9 cellular contexts compared by ENCODE assay signal in genomic region chr9:677461-678097, GRCh38.
DNase-seq lines count a peak whose midpoint lies in the region; ATAC-seq and TF ChIP-seq lines count a peak whose summit lies in the region.
"Had no signal": no experiment of that assay in that cellular context is flagged by ENCODE, and none has a peak within 500 bp of the region (broad histone marks: within the 10 kb centered on the region; RNA-seq: fewer than 3 reads in every experiment).

No MANE protein-coding gene starts in this region.

- H3K9me3 Mint-ChIP-seq in Caco-2 (ENCODE audit: unreplicated experiment), result no peaks in the 10 kb centered on the region

- peak overlapping the region; percentile 20 for H3K4me3 Mint-ChIP-seq in Caco-2 (ENCODE audit: unreplicated experiment)

- H3K27ac ChIP-seq in SJSA1 (no peak overlapping the region), fibroblast of lung (ENCODE audit: insufficient read depth, low read length) (peak overlapping the region; percentile 45), sigmoid colon (peak overlapping the region; percentile 74 to 83 (median 76))

- no peak overlapping the region for H3K4me3 ChIP-seq in Caco-2 (ENCODE audit: low read depth, low read length)
- H3K4me3 ChIP-seq in SJSA1, result peak overlapping the region; percentile 25
- peak overlapping the region; percentile 3 to 59 (median 31) for H3K4me3 ChIP-seq in fibroblast of lung (replicated peaks in 1 of 4; ENCODE audit: control extremely low read depth in 1 of 4, insufficient read depth in 1 of 4, low read depth in 3 of 4, low read length in 4 of 4)
- H3K4me3 ChIP-seq in sigmoid colon, result peak overlapping the region; percentile 31 to 50 (median 45)

- no peak for DNase-seq in Caco-2
- DNase-seq in SJSA1 (ENCODE audit: low read depth in 1 of 2, low spot score in 2 of 2), result no peak
- peak; percentile 27 to 65 for DNase-seq in fibroblast of lung (ENCODE audit: low read depth in 2 of 2)
- no peak for DNase-seq in sigmoid colon
- DNase-seq in NCI-H446 (lab: John Stamatoyannopoulos, UW), result no peak
- DNase-seq in activated CD4-positive, alpha-beta T cell treated with anti-CD3 and anti-CD28 coated beads, Interleukin-2, amount 50 U/mL, for 1 hour, result no peak
- DNase-seq in NCI-H2171 (lab: John Stamatoyannopoulos, UW), result no peak
- DNase-seq: stimulated activated CD4-positive, alpha-beta T cell treated with anti-CD3 and anti-CD28 coated beads, Interleukin-15, amount 100 ng/mL, for 24 hours had no signal

- CTCF ChIA-PET in Caco-2 (lab: Charles Lee), result no interaction called here

- POLR2A ChIA-PET in Caco-2 (lab: Charles Lee), result no interaction called here

- no peak overlapping the region for H3K27ac Mint-ChIP-seq in Caco-2 (ENCODE audit: unreplicated experiment)

- H4K20me1 ChIP-seq in fibroblast of lung (ENCODE audit: control insufficient read depth, extremely low read depth, insufficient read depth, low read length), result no peaks in the 10 kb centered on the region

- no peaks in the 10 kb centered on the region for H3K27me3 Mint-ChIP-seq in Caco-2 (ENCODE audit: insufficient read depth, unreplicated experiment)

- no TSS peak for BruUV-seq in Caco-2 (replicated peaks; lab: Mats Ljungman, UMichigan)

- no peaks in the 10 kb centered on the region for H3K27me3 ChIP-seq in Caco-2 (replicated peaks; ENCODE audit: control insufficient read depth, insufficient read depth, low read length)
- H3K27me3 ChIP-seq in SJSA1 (replicated peaks), result no peaks in the 10 kb centered on the region
- no peaks in the 10 kb centered on the region for H3K27me3 ChIP-seq in fibroblast of lung (ENCODE audit: control insufficient read depth, insufficient read depth, low read length)
- H3K27me3 ChIP-seq in sigmoid colon, result no peaks in the 10 kb centered on the region

- peak in 1 of 2 donors; percentile 31 for TF ChIP-seq POLR2A in sigmoid colon (IDR thresholded peaks at IDR 0.05)

- peaks cover 12% of the 10 kb centered on the region for H3K36me3 Mint-ChIP-seq in Caco-2 (ENCODE audit: insufficient read depth, unreplicated experiment)

- peak overlapping the region; percentile 86 for H2AFZ ChIP-seq in fibroblast of lung (ENCODE audit: low read length)

- H3K36me3 ChIP-seq in Caco-2 (ENCODE audit: control insufficient read depth, insufficient read depth, low read length) (no peaks in the 10 kb centered on the region), SJSA1 (no peaks in the 10 kb centered on the region), fibroblast of lung (ENCODE audit: control insufficient read depth, insufficient read depth, low read length) (no peaks in the 10 kb centered on the region), sigmoid colon (no peaks in the 10 kb centered on the region)

- peaks cover 60% of the 10 kb centered on the region for H3K4me1 ChIP-seq in Caco-2
- 0 out of 2 replicates have a peak, but pooled peaks cover 5% of the 10 kb centered on the region for H3K4me1 ChIP-seq in SJSA1 (replicated peaks)
- no peaks in the 10 kb centered on the region for H3K4me1 ChIP-seq in fibroblast of lung (ENCODE audit: control insufficient read depth, extremely low read depth, insufficient read depth, low read length)
- H3K4me1 ChIP-seq in sigmoid colon, result peaks cover 0 to 31% (median 22%) of the 10 kb centered on the region in 4 donors

- intact Hi-C loops in Caco-2 (cut with micrococcal nuclease; ENCODE audit: unreplicated experiment), result no loop called here
- intact Hi-C loops in sigmoid colon (cut with DNase I), result no loop called here

- TF ChIP-seq CTCF in Caco-2 (IDR thresholded peaks at IDR 0.05; ENCODE audit: insufficient read depth in 1 of 2, low read depth in 1 of 2, low read length in 1 of 2, severe bottlenecking in 1 of 2, unreplicated experiment in 1 of 2) (no peak), fibroblast of lung (conservative IDR thresholded peaks at IDR 0.05 in 1 of 2, IDR thresholded peaks at IDR 0.05 in 1 of 2; ENCODE audit: low read depth in 1 of 2, low read length in 2 of 2) (no peak), sigmoid colon (IDR thresholded peaks at IDR 0.05) (no peak)

- no peak for ATAC-seq in HG02852 (IDR thresholded peaks at IDR 0.05; ENCODE audit: unreplicated experiment)

- 57 to 63% methylated on average over 11 of the region's 11 CpGs for WGBS in sigmoid colon, 2 donors

- TF ChIP-seq EP300 in sigmoid colon (IDR thresholded peaks at IDR 0.05), result no peak

- no peaks in the 10 kb centered on the region for H3K79me2 ChIP-seq in fibroblast of lung (ENCODE audit: control insufficient read depth, insufficient read depth, low read length)

- H3K4me1 Mint-ChIP-seq in Caco-2 (ENCODE audit: low read depth, unreplicated experiment), result peaks cover 17% of the 10 kb centered on the region

- H3K9me3 ChIP-seq in Caco-2, result no peaks in the 10 kb centered on the region
- H3K9me3 ChIP-seq in SJSA1 (replicated peaks), result no peaks in the 10 kb centered on the region
- H3K9me3 ChIP-seq in fibroblast of lung (ENCODE audit: control insufficient read depth, insufficient read depth, low read depth, low read length), result no peaks in the 10 kb centered on the region
- H3K9me3 ChIP-seq in sigmoid colon, result no peaks in the 10 kb centered on the region

- H3K4me2 ChIP-seq in fibroblast of lung (ENCODE audit: extremely low read depth, insufficient read depth, low read length), result peak overlapping the region; percentile 76

- H3K9ac ChIP-seq in fibroblast of lung (ENCODE audit: insufficient read depth, low read length), result no peak overlapping the region

Comparison
In these comparisons a context has a peak if more than half of its experiments do, and no peak if none do; other contexts are left out.
1. DNase-seq: peak in fibroblast of lung (2 of 2); none in Caco-2 (0 of 2), SJSA1 (0 of 2), sigmoid colon (single experiment), NCI-H446 (0 of 2), activated CD4-positive, alpha-beta T cell treated with anti-CD3 and anti-CD28 coated beads, Interleukin-2, amount 50 U/mL, for 1 hour (single experiment) and NCI-H2171 (single experiment).